Comparison of ENCODE assay signal across 9 cellular contexts in the genomic region with DNA sequence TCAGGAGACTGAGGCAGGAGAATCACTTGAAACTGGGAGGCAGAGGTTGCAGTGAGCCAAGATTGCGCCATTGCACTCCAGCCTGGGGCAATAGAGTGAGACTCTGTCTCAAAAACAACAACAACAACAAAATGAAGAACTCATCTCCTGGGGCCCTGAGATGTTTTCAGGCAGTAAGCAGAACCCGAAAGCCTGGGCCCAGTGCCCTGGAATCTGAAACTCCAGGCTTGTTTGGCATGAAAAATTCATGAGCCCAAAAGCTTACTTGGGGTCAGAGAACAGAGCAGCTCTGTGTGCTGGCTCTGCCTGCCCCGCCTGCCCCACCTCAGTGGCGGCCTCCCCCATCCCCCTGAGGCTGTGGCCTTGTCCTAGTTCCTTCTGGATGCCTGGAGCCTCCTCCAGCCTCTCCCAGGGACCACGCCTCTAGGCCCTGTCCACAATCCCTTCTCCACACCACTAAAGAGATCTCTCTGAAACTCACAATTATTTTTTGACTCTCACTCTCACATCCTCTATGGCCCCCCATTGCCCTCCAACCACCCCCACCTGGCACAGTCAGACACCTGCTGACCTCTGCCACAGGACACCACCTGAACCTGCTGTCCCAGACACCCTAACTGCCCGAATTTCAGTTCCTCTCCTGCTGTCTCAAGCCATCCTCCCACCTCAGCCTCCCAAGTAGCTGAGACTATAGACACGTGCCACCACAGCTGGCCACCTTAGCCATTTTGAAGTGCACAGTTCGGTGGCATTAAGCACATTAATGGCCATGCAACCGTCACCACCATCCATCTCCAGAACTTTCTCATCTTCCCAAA. TPM values are rescaled to one million over a fixed set of nuclear protein-coding genes. Genes with fewer than 3 reads are reported as not detected.
DNase-seq lines count a peak whose midpoint lies in the region; ATAC-seq and TF ChIP-seq lines count a peak whose summit lies in the region.
"Had no signal": no experiment of that assay in that cellular context is flagged by ENCODE, and none has a peak within 500 bp of the region (broad histone marks: within the 10 kb centered on the region; RNA-seq: fewer than 3 reads in every experiment).

No MANE protein-coding gene starts in this region.

- H3K27ac Mint-ChIP-seq in effector memory CD8-positive, alpha-beta T cell = peak overlapping the region in 1 of 2 donors; percentile 50

- peaks cover 22% of the 10 kb centered on the region for H3K4me1 ChIP-seq in KMS-11 (ENCODE audit: low read depth, poor library complexity, severe bottlenecking)

- H3K9ac ChIP-seq in KMS-11 = no peak overlapping the region

- no peaks in the 10 kb centered on the region for H3K27me3 Mint-ChIP-seq in effector memory CD8-positive, alpha-beta T cell

- ATAC-seq in GM21390 (IDR thresholded peaks at IDR 0.05; ENCODE audit: unreplicated experiment) = no peak
- no peak for ATAC-seq in effector memory CD8-positive, alpha-beta T cell (replicated peaks)

- H3K9me3 ChIP-seq in WERI-Rb-1 (ENCODE audit: severe bottlenecking) = no peaks in the 10 kb centered on the region

- no peak overlapping the region for H3K4me3 Mint-ChIP-seq in effector memory CD8-positive, alpha-beta T cell

- H4K20me1 ChIP-seq in KMS-11 (ENCODE audit: insufficient read depth) = no peaks in the 10 kb centered on the region

- intact Hi-C loops in posterior cingulate gyrus (cut with DNase I) = no loop called here

- H3K27ac ChIP-seq in KMS-11 = no peak overlapping the region
- no peak overlapping the region for H3K27ac ChIP-seq in WERI-Rb-1
- H3K27ac ChIP-seq: cardiac muscle cell had no signal

- H3K27me3 ChIP-seq in KMS-11 (ENCODE audit: insufficient read depth, low read depth) (no peaks in the 10 kb centered on the region), WERI-Rb-1 (ENCODE audit: insufficient read depth, low read depth, severe bottlenecking) (no peaks in the 10 kb centered on the region)
- H3K27me3 ChIP-seq: cardiac muscle cell had no signal

- no peaks in the 10 kb centered on the region for H3K9me3 Mint-ChIP-seq in effector memory CD8-positive, alpha-beta T cell

- H3K36me3 Mint-ChIP-seq in effector memory CD8-positive, alpha-beta T cell (ENCODE audit: insufficient read depth) = peaks cover 11% of the 10 kb centered on the region

- peaks cover 19 to 23% of the 10 kb centered on the region in 2 donors for H3K4me1 Mint-ChIP-seq in effector memory CD8-positive, alpha-beta T cell (ENCODE audit: low read depth in 2 of 2)

- peak overlapping the region; percentile 26; the same call in 1 of the 2 replicates for H2AFZ ChIP-seq in KMS-11 (ENCODE audit: low read depth)

- DNase-seq in GM13976 (ENCODE audit: low spot score) (peak; percentile 53), fibroblast of villous mesenchyme (ENCODE audit: low read depth) (peak; percentile 84), posterior cingulate gyrus (peak; percentile 17 to 88 (median 42)), WERI-Rb-1 (no peak), ACHN (no peak)
- no peak for DNase-seq in effector memory CD8-positive, alpha-beta T cell

- H3K36me3 ChIP-seq in KMS-11 (ENCODE audit: insufficient read depth) = no peaks in the 10 kb centered on the region
- H3K36me3 ChIP-seq in WERI-Rb-1 = no peaks in the 10 kb centered on the region
- H3K36me3 ChIP-seq: cardiac muscle cell had no signal

- TF ChIP-seq CTCF in GM13976 (IDR thresholded peaks at IDR 0.05; ENCODE audit: borderline replicate concordance, control extremely low read depth, extremely low read depth, insufficient read depth, missing control alignments) (no peak), KMS-11 (conservative IDR thresholded peaks at IDR 0.05; ENCODE audit: low read depth, low read length) (no peak), fibroblast of villous mesenchyme (IDR thresholded peaks at IDR 0.05; ENCODE audit: insufficient read depth, low read depth, low read length) (no peak), WERI-Rb-1 (IDR thresholded peaks at IDR 0.05; ENCODE audit: low read depth, low read length) (no peak)

- no peak overlapping the region for H3K4me3 ChIP-seq in KMS-11 (IDR thresholded peaks at IDR 0.05; ENCODE audit: insufficient read depth, low read depth, low read length)
- H3K4me3 ChIP-seq in fibroblast of villous mesenchyme (ENCODE audit: low read depth, low read length) = no peak overlapping the region
- H3K4me3 ChIP-seq in WERI-Rb-1 (ENCODE audit: low read depth, low read length) = no peak overlapping the region
- H3K4me3 ChIP-seq: cardiac muscle cell had no signal

- H3K79me2 ChIP-seq in KMS-11 (ENCODE audit: insufficient read depth, low read depth) = no peaks in the 10 kb centered on the region

- in situ Hi-C loops in GM13976 (cut with MboI; ENCODE audit: low sequenced_read_pairs, unreplicated experiment) (no loop called here), ACHN (cut with HindIII; ENCODE audit: low pct_ligation_motif_present, low pct_unique_long_range_greater_than_20kb, low sequenced_read_pairs) (no loop called here)

- no peak overlapping the region; the same call in 1 of the 2 replicates for H3K4me2 ChIP-seq in KMS-11

RNA-seq across cellular contexts. Expression of a gene that starts 6.9 kb away (rescaled TPM):
- 6.1 and 13.4 TPM in 2 replicates for total RNA-seq in fibroblast of villous mesenchyme

RNA-seq across cellular contexts. Expression of a gene that starts 25.2 kb away (rescaled TPM):
- 6.0 and 6.1 TPM in 2 replicates for total RNA-seq in fibroblast of villous mesenchyme

RNA-seq across cellular contexts. Expression of a gene that starts 28.2 kb away (rescaled TPM):
- 4.5 and 5.6 TPM in 2 replicates for total RNA-seq in fibroblast of villous mesenchyme

RNA-seq across cellular contexts. Expression of a gene that starts 31.3 kb away (rescaled TPM):
- total RNA-seq in fibroblast of villous mesenchyme = 81.8 and 88.5 TPM in 2 replicates

RNA-seq across cellular contexts. Expression of a gene that starts 50.3 kb away (rescaled TPM):
- total RNA-seq in fibroblast of villous mesenchyme = 16.0 and 18.4 TPM in 2 replicates

Comparison
In these comparisons a context has a peak if more than half of its experiments do, and no peak if none do; other contexts are left out.
1. DNase-seq: peak in GM13976 (single experiment), fibroblast of villous mesenchyme (single experiment) and posterior cingulate gyrus (10 of 10); none in effector memory CD8-positive, alpha-beta T cell (0 of 3), WERI-Rb-1 (single experiment) and ACHN (single experiment).